In the genomic region with DNA sequence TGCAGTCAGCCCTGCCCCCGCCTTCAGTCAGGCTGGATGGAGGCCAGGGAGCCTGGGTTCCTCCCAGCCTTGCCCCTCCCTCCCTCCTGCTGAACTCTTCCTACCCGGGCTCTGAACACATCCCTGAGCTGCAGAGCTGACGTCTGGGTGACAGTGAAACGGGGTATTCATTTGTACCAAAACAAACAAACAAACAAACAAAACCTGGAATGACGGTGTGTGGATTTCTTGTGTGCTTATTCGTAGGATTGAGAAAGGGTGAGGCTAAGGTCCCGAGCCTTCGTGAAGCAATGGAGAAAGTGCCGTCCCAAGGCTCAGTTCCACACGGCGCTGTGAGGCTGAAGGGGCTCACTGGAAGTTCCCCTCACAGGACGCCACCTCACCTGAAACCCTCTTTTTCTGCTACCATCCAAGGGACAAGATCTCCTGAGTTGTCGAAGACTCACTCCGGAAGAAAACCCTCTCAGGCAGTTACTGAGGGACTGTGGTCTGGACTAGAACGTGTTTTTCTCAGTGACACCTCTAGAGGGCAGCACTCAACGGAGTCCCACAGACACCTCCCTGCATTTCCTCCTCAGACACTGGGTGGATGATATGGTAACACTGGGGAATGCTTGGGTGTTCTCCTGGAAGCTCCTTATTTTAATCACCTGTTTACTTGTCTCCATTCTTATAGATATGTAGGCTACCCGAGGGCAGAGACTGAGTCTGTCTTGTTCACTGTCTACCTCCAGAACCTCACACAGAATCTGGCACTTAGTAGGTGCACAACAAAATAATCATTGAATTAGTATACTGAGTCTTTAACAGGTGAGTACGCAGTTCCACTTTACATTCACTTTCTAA, we compare ENCODE assay signal across 8 cellular contexts. TPM values are rescaled to one million over a fixed set of nuclear protein-coding genes. Genes with fewer than 3 reads are reported as not detected.
DNase-seq lines count a peak whose midpoint lies in the region; ATAC-seq and TF ChIP-seq lines count a peak whose summit lies in the region.

No MANE protein-coding gene starts in this region.

- H3K27me3 Mint-ChIP-seq in IgD-negative memory B cell (no peaks in the 10 kb centered on the region), nephron (ENCODE audit: low read depth) (peaks cover 4% of the 10 kb centered on the region)
- H3K27me3 Mint-ChIP-seq in activated T-cell treated with anti-CD3 and anti-CD28 coated beads, Interleukin-2, amount 50 U/mL, for 4 hours (ENCODE audit: low read depth): no peaks in the 10 kb centered on the region
- H3K27me3 Mint-ChIP-seq in stimulated activated naive CD8-positive, alpha-beta T cell treated with anti-CD3 and anti-CD28 coated beads, Interleukin-15, amount 100 ng/mL, for 72 hours: no peaks in the 10 kb centered on the region

- peak; percentile 86 for TF ChIP-seq CTCF in fibroblast of mammary gland (conservative IDR thresholded peaks at IDR 0.05; ENCODE audit: control insufficient read depth, insufficient read depth, low read depth, low read length)
- peak; percentile 78 to 80 (median 79) for TF ChIP-seq CTCF in nephron (IDR thresholded peaks at IDR 0.05; ENCODE audit: unreplicated experiment in 3 of 3)

- H3K27ac Mint-ChIP-seq in IgD-negative memory B cell: peak overlapping the region in 1 of 3 donors; percentile 54
- H3K27ac Mint-ChIP-seq in nephron: peak overlapping the region; percentile 9 to 87 (median 74)
- peak overlapping the region; percentile 13 to 90 for H3K27ac Mint-ChIP-seq in stimulated activated naive CD8-positive, alpha-beta T cell treated with anti-CD3 and anti-CD28 coated beads, Interleukin-15, amount 100 ng/mL, for 72 hours

- H3K9me3 Mint-ChIP-seq in IgD-negative memory B cell (no peaks in the 10 kb centered on the region), nephron (no peaks in the 10 kb centered on the region)
- H3K9me3 Mint-ChIP-seq in activated T-cell treated with anti-CD3 and anti-CD28 coated beads, Interleukin-2, amount 50 U/mL, for 4 hours: no peaks in the 10 kb centered on the region
- no peaks in the 10 kb centered on the region for H3K9me3 Mint-ChIP-seq in stimulated activated naive CD8-positive, alpha-beta T cell treated with anti-CD3 and anti-CD28 coated beads, Interleukin-15, amount 100 ng/mL, for 72 hours

- ATAC-seq in GM21619 (IDR thresholded peaks at IDR 0.05; ENCODE audit: unreplicated experiment): peak; percentile 100
- peak; percentile 98 for ATAC-seq in activated T-cell treated with anti-CD3 and anti-CD28 coated beads, Interleukin-2, amount 50 U/mL, for 4 hours
- ATAC-seq in stimulated activated naive CD8-positive, alpha-beta T cell treated with anti-CD3 and anti-CD28 coated beads, Interleukin-15, amount 100 ng/mL, for 72 hours: peak; percentile 97

- DNase-seq in DMS79 treated with DMSO at 0.1 percent for 48 hours (lab: John Stamatoyannopoulos, UW) (peak; percentile 81), OCI-M2 (lab: John Stamatoyannopoulos, UW; ENCODE audit: unreplicated experiment) (peak; percentile 77), fibroblast of mammary gland (ENCODE audit: low read depth) (peak; percentile 73)
- DNase-seq in activated T-cell treated with anti-CD3 and anti-CD28 coated beads, Interleukin-2, amount 50 U/mL, for 4 hours: peak; percentile 60
- DNase-seq in stimulated activated naive CD8-positive, alpha-beta T cell treated with anti-CD3 and anti-CD28 coated beads, Interleukin-15, amount 100 ng/mL, for 72 hours: peak; percentile 66 to 75

- no peaks in the 10 kb centered on the region for H3K36me3 Mint-ChIP-seq in IgD-negative memory B cell
- no peaks in the 10 kb centered on the region for H3K36me3 Mint-ChIP-seq in activated T-cell treated with anti-CD3 and anti-CD28 coated beads, Interleukin-2, amount 50 U/mL, for 4 hours (ENCODE audit: insufficient read depth)
- no peaks in the 10 kb centered on the region for H3K36me3 Mint-ChIP-seq in nephron (ENCODE audit: low read depth)

- H3K4me3 ChIP-seq in fibroblast of mammary gland (ENCODE audit: control insufficient read depth, low read depth, low read length): peak overlapping the region; percentile 59

- peak overlapping the region; percentile 82 to 94 (median 88) for H3K4me3 Mint-ChIP-seq in IgD-negative memory B cell
- peak overlapping the region; percentile 80 for H3K4me3 Mint-ChIP-seq in activated T-cell treated with anti-CD3 and anti-CD28 coated beads, Interleukin-2, amount 50 U/mL, for 4 hours
- peak overlapping the region; percentile 76 to 86 (median 85) for H3K4me3 Mint-ChIP-seq in nephron
- H3K4me3 Mint-ChIP-seq in stimulated activated naive CD8-positive, alpha-beta T cell treated with anti-CD3 and anti-CD28 coated beads, Interleukin-15, amount 100 ng/mL, for 72 hours: peak overlapping the region; percentile 73

- H3K4me1 Mint-ChIP-seq in IgD-negative memory B cell (peaks cover 0 to 3% (median 0%) of the 10 kb centered on the region in 3 donors), nephron (peaks cover 5% of the 10 kb centered on the region)
- H3K4me1 Mint-ChIP-seq in activated T-cell treated with anti-CD3 and anti-CD28 coated beads, Interleukin-2, amount 50 U/mL, for 4 hours (ENCODE audit: low read depth): no peaks in the 10 kb centered on the region
- peaks cover 7% of the 10 kb centered on the region for H3K4me1 Mint-ChIP-seq in stimulated activated naive CD8-positive, alpha-beta T cell treated with anti-CD3 and anti-CD28 coated beads, Interleukin-15, amount 100 ng/mL, for 72 hours

RNA-seq across cellular contexts. Expression of gene GSTA3, which starts 27.3 kb away (rescaled TPM):
- polyA plus RNA-seq in IgD-negative memory B cell: not detected
- total RNA-seq in activated T-cell treated with anti-CD3 and anti-CD28 coated beads, Interleukin-2, amount 50 U/mL, for 4 hours: not detected

RNA-seq across cellular contexts. Expression of gene GSTA5, which starts 41.6 kb away (rescaled TPM):
- not detected for polyA plus RNA-seq in IgD-negative memory B cell
- total RNA-seq in activated T-cell treated with anti-CD3 and anti-CD28 coated beads, Interleukin-2, amount 50 U/mL, for 4 hours: not detected

Comparison
In these comparisons a context has a peak if more than half of its experiments do, and no peak if none do; other contexts are left out.
1. Peak in every context shown above with its lines: DNase-seq, ATAC-seq and H3K4me3 ChIP-seq.